Comparison of ENCODE assay signal across 16 cellular contexts in genomic region chr5:32297181-32298055, GRCh38. TPM values are rescaled to one million over a fixed set of nuclear protein-coding genes. Genes with fewer than 3 reads are reported as not detected.
DNase-seq lines count a peak whose midpoint lies in the region; ATAC-seq and TF ChIP-seq lines count a peak whose summit lies in the region.
"Had no signal": no experiment of that assay in that cellular context is flagged by ENCODE, and none has a peak within 500 bp of the region (broad histone marks: within the 10 kb centered on the region; RNA-seq: fewer than 3 reads in every experiment).

No MANE protein-coding gene starts in this region.

- intact Hi-C loops in left colon (cut with DNase I, micrococcal nuclease), result no loop called here

- H3K9ac ChIP-seq in BLaER1 treated with 17β-estradiol and CSF1 and Interleukin-3, amounts not matched to agents 10 nM and 100 nM, result peak overlapping the region in 3 of 11 experiments; percentile 13 to 44 (median 31); a peak in 4 of 22 replicates
- H3K9ac ChIP-seq in neural progenitor cell, result no peak overlapping the region

- TF ChIP-seq CTCF in HEK293 (tag by site-specific recombination; IDR thresholded peaks at IDR 0.05) (no peak), neural progenitor cell (IDR thresholded peaks at IDR 0.05) (no peak)

- H3K27ac ChIP-seq in BLaER1 treated with 17β-estradiol and CSF1 and Interleukin-3, amounts not matched to agents 10 nM and 100 nM, result peak overlapping the region in 9 of 11 experiments; percentile 4 to 66 (median 34); a peak in 7 of 22 replicates
- H3K27ac ChIP-seq in HEK293 (ENCODE audit: extremely low read depth, low read depth, low read length) (no peak overlapping the region), neural progenitor cell (no peak overlapping the region)
- H3K27ac ChIP-seq: gastroesophageal sphincter, SJCRH30 had no signal

- no peak for ATAC-seq in activated naive CD8-positive, alpha-beta T cell treated with anti-CD3 and anti-CD28 coated beads, Interleukin-2, amount 10 ng/mL, durations not matched to agents 7 days and 5 days (ENCODE audit: low read depth)
- peak; percentile 81 for ATAC-seq in left colon
- ATAC-seq in GM21576 (IDR thresholded peaks at IDR 0.05; ENCODE audit: unreplicated experiment), result no peak
- ATAC-seq: gastroesophageal sphincter had no signal

- H3K79me2 ChIP-seq in neural progenitor cell (ENCODE audit: low read depth), result peaks cover 90% of the 10 kb centered on the region

- no peak overlapping the region for H2AFZ ChIP-seq in neural progenitor cell (replicated peaks)

- H3K4me2 ChIP-seq in BLaER1 treated with 17β-estradiol and CSF1 and Interleukin-3, amounts not matched to agents 10 nM and 100 nM, result peak overlapping the region; percentile 39 to 82 (median 63)
- H3K4me2 ChIP-seq in neural progenitor cell, result no peak overlapping the region

- H3K27me3 ChIP-seq in BLaER1 treated with 17β-estradiol and CSF1 and Interleukin-3, amounts not matched to agents 10 nM and 100 nM, result no peaks in the 10 kb centered on the region
- no peaks in the 10 kb centered on the region for H3K27me3 ChIP-seq in neural progenitor cell
- H3K27me3 ChIP-seq: gastroesophageal sphincter, SJCRH30 had no signal

- H3K4me3 Mint-ChIP-seq in activated naive CD8-positive, alpha-beta T cell treated with anti-CD3 and anti-CD28 coated beads, Interleukin-2, amount 10 ng/mL, durations not matched to agents 7 days and 5 days, result no peak overlapping the region
- H3K4me3 Mint-ChIP-seq in neural progenitor cell, result no peak overlapping the region

- CTCF ChIA-PET in HEK293 (lab: Yijun Ruan, JAX), result interaction anchor here (0.6 kb wide), 2 partner anchors 32 to 37 kb away, joined by 3 read pairs; no protein-coding TSS in a partner anchor

- peaks cover 0 to 21% (median 10%) of the 10 kb centered on the region in 11 experiments; a peak in 11 of 22 replicates for H3K9me3 ChIP-seq in BLaER1 treated with 17β-estradiol and CSF1 and Interleukin-3, amounts not matched to agents 10 nM and 100 nM (replicated peaks in 1 of 11)
- H3K9me3 ChIP-seq in HEK293 (ENCODE audit: control insufficient read depth, insufficient read depth, low read depth, low read length), result no peaks in the 10 kb centered on the region
- no peaks in the 10 kb centered on the region for H3K9me3 ChIP-seq in neural progenitor cell (ENCODE audit: low read depth)
- H3K9me3 ChIP-seq: gastroesophageal sphincter, SJCRH30 had no signal

- H3K4me1 ChIP-seq in BLaER1 treated with 17β-estradiol and CSF1 and Interleukin-3, amounts not matched to agents 10 nM and 100 nM, result peaks cover 23 to 41% (median 29%) of the 10 kb centered on the region in 10 experiments
- peaks cover 10% of the 10 kb centered on the region for H3K4me1 ChIP-seq in HEK293 (ENCODE audit: control insufficient read depth, insufficient read depth, low read length)
- H3K4me1 ChIP-seq in neural progenitor cell, result peaks cover 6% of the 10 kb centered on the region
- H3K4me1 ChIP-seq: SJCRH30 had no signal

- no peaks in the 10 kb centered on the region for H3F3A ChIP-seq in neural progenitor cell (ENCODE audit: low read depth)

- H3K9me3 Mint-ChIP-seq in activated naive CD8-positive, alpha-beta T cell treated with anti-CD3 and anti-CD28 coated beads, Interleukin-2, amount 10 ng/mL, durations not matched to agents 7 days and 5 days, result no peaks in the 10 kb centered on the region
- H3K9me3 Mint-ChIP-seq in neural progenitor cell, result no peaks in the 10 kb centered on the region

- POLR2A ChIA-PET in HEK293 (lab: Yijun Ruan, JAX), result no interaction called here
- POLR2A ChIA-PET in activated naive CD8-positive, alpha-beta T cell treated with anti-CD3 and anti-CD28 coated beads, Interleukin-2, amount 10 ng/mL, durations not matched to agents 7 days and 5 days (lab: Charles Lee), result interaction anchor here (0.6 to 1.8 kb wide), 3 partner anchors 14 to 76 kb away, joined by 3 to 4 read pairs (median 3); no protein-coding TSS in a partner anchor

- peak overlapping the region; percentile 30 for H3K27ac Mint-ChIP-seq in activated naive CD8-positive, alpha-beta T cell treated with anti-CD3 and anti-CD28 coated beads, Interleukin-2, amount 10 ng/mL, durations not matched to agents 7 days and 5 days
- no peak overlapping the region for H3K27ac Mint-ChIP-seq in neural progenitor cell

- H3K4me1 Mint-ChIP-seq in activated naive CD8-positive, alpha-beta T cell treated with anti-CD3 and anti-CD28 coated beads, Interleukin-2, amount 10 ng/mL, durations not matched to agents 7 days and 5 days, result peaks cover 19% of the 10 kb centered on the region
- peaks cover 17% of the 10 kb centered on the region for H3K4me1 Mint-ChIP-seq in neural progenitor cell

- no peaks in the 10 kb centered on the region for H3K27me3 Mint-ChIP-seq in activated naive CD8-positive, alpha-beta T cell treated with anti-CD3 and anti-CD28 coated beads, Interleukin-2, amount 10 ng/mL, durations not matched to agents 7 days and 5 days
- peaks cover 2% of the 10 kb centered on the region for H3K27me3 Mint-ChIP-seq in neural progenitor cell (ENCODE audit: insufficient read depth, low read depth)

- H3K4me3 ChIP-seq in BLaER1 treated with 17β-estradiol and CSF1 and Interleukin-3, amounts not matched to agents 10 nM and 100 nM, result no peak overlapping the region
- no peak overlapping the region for H3K4me3 ChIP-seq in HEK293 (ENCODE audit: low read depth, low read length)
- H3K4me3 ChIP-seq in neural progenitor cell, result no peak overlapping the region
- H3K4me3 ChIP-seq: gastroesophageal sphincter, SJCRH30 had no signal

- peaks cover 37 to 58% (median 43%) of the 10 kb centered on the region in 11 experiments for H3K36me3 ChIP-seq in BLaER1 treated with 17β-estradiol and CSF1 and Interleukin-3, amounts not matched to agents 10 nM and 100 nM
- H3K36me3 ChIP-seq in HEK293 (ENCODE audit: control insufficient read depth in 2 of 2, insufficient read depth in 1 of 2, low read length in 2 of 2), result peaks cover 6 to 24% of the 10 kb centered on the region in 2 experiments; a peak in 2 of 3 replicates
- H3K36me3 ChIP-seq in neural progenitor cell, result no peaks in the 10 kb centered on the region

- DNase-seq in activated naive CD8-positive, alpha-beta T cell treated with anti-CD3 and anti-CD28 coated beads, Interleukin-2, amount 10 ng/mL, durations not matched to agents 7 days and 5 days, result no peak
- DNase-seq in left colon, result peak in 1 of 2 donors; percentile 45
- no peak for DNase-seq in stimulated activated CD4-positive, alpha-beta T cell treated with anti-CD3 and anti-CD28 coated beads, Interleukin-2, amount 100 ng/mL, for 24 hours
- no peak for DNase-seq in neural progenitor cell (ENCODE audit: low spot score)
- DNase-seq in stimulated activated CD4-positive, alpha-beta T cell treated with anti-CD3 and anti-CD28 coated beads, Interleukin-4, amount 100 ng/mL, for 4 hours, result no peak
- DNase-seq: activated CD4-positive, CD25-positive, alpha-beta regulatory T cell treated with anti-CD3 and anti-CD28 coated beads, Interleukin-2, amount 50 U/mL, for 72 hours; activated naive CD4-positive, alpha-beta T cell; cortex of kidney; GF-D8; NCI-H1105; NCI-H69; SJCRH30 had no signal

- H4K20me1 ChIP-seq in BLaER1 treated with 17β-estradiol and CSF1 and Interleukin-3, amounts not matched to agents 10 nM and 100 nM, result peaks cover 34 to 69% (median 48%) of the 10 kb centered on the region in 11 experiments; a peak in 19 of 22 replicates
- peaks cover 22% of the 10 kb centered on the region for H4K20me1 ChIP-seq in neural progenitor cell (ENCODE audit: low read depth)

- peaks cover 29% of the 10 kb centered on the region for H3K36me3 Mint-ChIP-seq in activated naive CD8-positive, alpha-beta T cell treated with anti-CD3 and anti-CD28 coated beads, Interleukin-2, amount 10 ng/mL, durations not matched to agents 7 days and 5 days
- peaks cover 26% of the 10 kb centered on the region for H3K36me3 Mint-ChIP-seq in neural progenitor cell

TF ChIP-seq in HEK293, 187 proteins besides CTCF, POLR2A, EP300 and RAD21:
- TF ChIP-seq PRDM1 (tag by site-specific recombination; IDR thresholded peaks at IDR 0.05), result peak; percentile 51
- no peak for TF ChIP-seq ZBTB21 (tag by site-specific recombination; IDR thresholded peaks at IDR 0.05)
- no peak for TF ChIP-seq SP3 (tag by site-specific recombination; IDR thresholded peaks at IDR 0.05)
- no peak for TF ChIP-seq ZNF501 (tag by site-specific recombination; IDR thresholded peaks at IDR 0.05)

RNA-seq across cellular contexts. Expression of gene MTMR12, which starts 15.3 kb away (rescaled TPM):
- 10 to 100 TPM; 30.6 to 32.2 TPM for total RNA-seq in activated naive CD8-positive, alpha-beta T cell treated with anti-CD3 and anti-CD28 coated beads, Interleukin-2, amount 10 ng/mL, durations not matched to agents 7 days and 5 days
- total RNA-seq in left colon (10 to 100 TPM; 19.4 to 25.5 TPM), neural progenitor cell (ENCODE audit: low replicate concordance) (20.0 and 22.0 TPM in 2 replicates)

Comparison
In these comparisons a context has a peak if more than half of its experiments do, and no peak if none do; other contexts are left out.
1. H3K27ac ChIP-seq: peak in BLaER1 treated with 17β-estradiol and CSF1 and Interleukin-3, amounts not matched to agents 10 nM and 100 nM (9 of 11); none in HEK293 (single experiment) and neural progenitor cell (single experiment).